In the genomic region with DNA sequence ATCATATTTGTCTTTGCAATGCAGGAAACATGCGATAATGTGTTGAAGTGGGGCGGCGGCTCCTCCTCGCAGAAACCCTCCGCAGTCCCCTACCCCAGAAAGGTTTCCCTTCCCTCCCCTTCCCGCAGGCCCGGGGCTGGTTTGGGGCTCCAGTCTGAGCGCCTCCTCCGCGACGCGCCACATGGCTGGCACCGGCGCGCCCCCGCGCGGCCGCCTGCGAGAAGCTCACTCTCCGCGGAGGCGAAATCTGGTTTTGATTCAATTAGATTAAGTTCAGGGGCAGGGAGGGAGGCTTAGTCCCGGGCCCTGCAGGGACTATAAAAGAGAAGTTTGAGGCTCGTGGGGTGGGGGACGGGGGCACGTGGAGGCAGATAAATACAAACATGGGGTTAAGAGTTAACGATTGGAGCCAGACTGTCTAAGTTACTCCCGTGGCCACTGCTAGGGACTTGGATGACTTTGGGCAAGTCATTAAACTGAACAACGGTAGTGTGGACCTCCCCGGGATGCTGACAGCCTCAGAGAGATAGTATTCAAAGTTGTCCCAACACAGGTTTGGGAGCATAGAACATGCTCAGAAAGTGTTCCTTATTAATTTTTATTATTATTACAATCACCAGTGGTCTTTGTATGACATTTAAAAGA, we compare ENCODE assay signal across 8 cellular contexts.
A peak's percentile ranks its signal among the peaks of the same experiment; 100 is the strongest.
DNase-seq lines count a peak whose midpoint lies in the region; ATAC-seq and TF ChIP-seq lines count a peak whose summit lies in the region.

No MANE protein-coding gene starts in this region.

- H3K4me1 Mint-ChIP-seq in HFFc6 (ENCODE audit: low read depth) = no peaks in the 10 kb centered on the region
- H3K4me1 Mint-ChIP-seq in stimulated activated naive B cell treated with anti-CD40 and anti-IgM and Interleukin-4, amounts not matched to agents 10 μg/mL and 1 μg/mL and 100 μg/mL, for 72 hours = no peaks in the 10 kb centered on the region

- peak; percentile 65 for TF ChIP-seq CTCF in HFFc6 (IDR thresholded peaks at IDR 0.05)
- TF ChIP-seq CTCF in epithelial cell of proximal tubule (conservative IDR thresholded peaks at IDR 0.05; ENCODE audit: low read depth, low read length) = peak; percentile 88

- peak; percentile 59 to 74 for ATAC-seq in stimulated activated naive B cell treated with anti-CD40 and anti-IgM and Interleukin-4, amounts not matched to agents 10 μg/mL and 1 μg/mL and 100 μg/mL, for 72 hours (replicated peaks)

- H3K4me3 Mint-ChIP-seq in HFFc6 = no peak overlapping the region
- H3K4me3 Mint-ChIP-seq in stimulated activated naive B cell treated with anti-CD40 and anti-IgM and Interleukin-4, amounts not matched to agents 10 μg/mL and 1 μg/mL and 100 μg/mL, for 72 hours = no peak overlapping the region

- H3K27ac Mint-ChIP-seq in HFFc6 = no peak overlapping the region
- no peak overlapping the region for H3K27ac Mint-ChIP-seq in stimulated activated naive B cell treated with anti-CD40 and anti-IgM and Interleukin-4, amounts not matched to agents 10 μg/mL and 1 μg/mL and 100 μg/mL, for 72 hours

- no peak overlapping the region for H3K4me3 ChIP-seq in epithelial cell of proximal tubule (ENCODE audit: low read depth, low read length)

- no peaks in the 10 kb centered on the region; the same call in 1 of the 2 replicates for H3K27me3 Mint-ChIP-seq in HFFc6 (ENCODE audit: insufficient read depth)
- peaks cover 34 to 45% of the 10 kb centered on the region in 2 donors for H3K27me3 Mint-ChIP-seq in stimulated activated naive B cell treated with anti-CD40 and anti-IgM and Interleukin-4, amounts not matched to agents 10 μg/mL and 1 μg/mL and 100 μg/mL, for 72 hours

- DNase-seq in DMS79 treated with DMSO at 0.1 percent for 48 hours (lab: John Stamatoyannopoulos, UW) (peak; percentile 1), DMS79 (lab: John Stamatoyannopoulos, UW) (no peak), HFFc6 (no peak), NCI-H510A treated with DMSO at 0.1 percent for 48 hours (lab: John Stamatoyannopoulos, UW) (peak; percentile 31), epithelial cell of proximal tubule (ENCODE audit: low read depth) (no peak), mucosa of gallbladder (ENCODE audit: low spot score) (peak; percentile 23)
- DNase-seq in activated CD8-positive, alpha-beta memory T cell treated with anti-CD3 and anti-CD28 coated beads, Interleukin-2, amount 50 U/mL, for 4 hours = peak; percentile 20
- DNase-seq in stimulated activated naive B cell treated with anti-CD40 and anti-IgM and Interleukin-4, amounts not matched to agents 10 μg/mL and 1 μg/mL and 100 μg/mL, for 72 hours = peak; percentile 29

- no peaks in the 10 kb centered on the region for H3K36me3 Mint-ChIP-seq in HFFc6 (ENCODE audit: low read depth)
- no peaks in the 10 kb centered on the region for H3K36me3 Mint-ChIP-seq in stimulated activated naive B cell treated with anti-CD40 and anti-IgM and Interleukin-4, amounts not matched to agents 10 μg/mL and 1 μg/mL and 100 μg/mL, for 72 hours

- H3K9me3 Mint-ChIP-seq in HFFc6 = peaks cover 32% of the 10 kb centered on the region
- H3K9me3 Mint-ChIP-seq in stimulated activated naive B cell treated with anti-CD40 and anti-IgM and Interleukin-4, amounts not matched to agents 10 μg/mL and 1 μg/mL and 100 μg/mL, for 72 hours = peaks cover 0 to 5% of the 10 kb centered on the region in 2 donors

Comparison
In these comparisons a context has a peak if more than half of its experiments do, and no peak if none do; other contexts are left out.
1. DNase-seq: peak in DMS79 treated with DMSO at 0.1 percent for 48 hours (single experiment), NCI-H510A treated with DMSO at 0.1 percent for 48 hours (single experiment), activated CD8-positive, alpha-beta memory T cell treated with anti-CD3 and anti-CD28 coated beads, Interleukin-2, amount 50 U/mL, for 4 hours (single experiment), mucosa of gallbladder (single experiment) and stimulated activated naive B cell treated with anti-CD40 and anti-IgM and Interleukin-4, amounts not matched to agents 10 μg/mL and 1 μg/mL and 100 μg/mL, for 72 hours (single experiment); none in DMS79 (single experiment), HFFc6 (single experiment) and epithelial cell of proximal tubule (single experiment).